In the genomic region with DNA sequence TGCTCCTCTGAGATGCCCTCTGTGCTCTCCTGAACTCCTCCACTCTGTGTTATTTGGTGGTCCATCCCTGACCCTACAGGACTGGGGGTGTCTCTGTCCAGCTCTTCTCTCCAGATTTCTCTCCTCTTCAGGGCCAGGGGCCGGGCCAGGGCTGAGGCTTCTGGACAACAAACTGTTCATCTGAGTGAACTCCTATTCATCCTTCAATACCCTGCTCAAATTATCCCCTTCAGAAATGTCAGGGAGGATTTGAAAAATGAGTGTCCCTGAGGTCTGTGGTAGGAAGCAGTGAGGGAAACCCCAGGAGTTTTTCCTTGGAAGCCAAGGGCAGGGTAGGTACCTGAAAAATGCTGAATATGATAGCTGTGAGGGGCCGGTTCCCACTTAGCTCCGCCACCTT, we compare ENCODE assay signal across 2 cellular contexts.
TF ChIP-seq lines count a peak whose summit lies in the region.

No MANE protein-coding gene starts in this region.

TF ChIP-seq in SK-N-SH, 30 proteins besides CTCF, POLR2A, EP300 and RAD21 (continued from another document):
- TF ChIP-seq, protein P1, sequence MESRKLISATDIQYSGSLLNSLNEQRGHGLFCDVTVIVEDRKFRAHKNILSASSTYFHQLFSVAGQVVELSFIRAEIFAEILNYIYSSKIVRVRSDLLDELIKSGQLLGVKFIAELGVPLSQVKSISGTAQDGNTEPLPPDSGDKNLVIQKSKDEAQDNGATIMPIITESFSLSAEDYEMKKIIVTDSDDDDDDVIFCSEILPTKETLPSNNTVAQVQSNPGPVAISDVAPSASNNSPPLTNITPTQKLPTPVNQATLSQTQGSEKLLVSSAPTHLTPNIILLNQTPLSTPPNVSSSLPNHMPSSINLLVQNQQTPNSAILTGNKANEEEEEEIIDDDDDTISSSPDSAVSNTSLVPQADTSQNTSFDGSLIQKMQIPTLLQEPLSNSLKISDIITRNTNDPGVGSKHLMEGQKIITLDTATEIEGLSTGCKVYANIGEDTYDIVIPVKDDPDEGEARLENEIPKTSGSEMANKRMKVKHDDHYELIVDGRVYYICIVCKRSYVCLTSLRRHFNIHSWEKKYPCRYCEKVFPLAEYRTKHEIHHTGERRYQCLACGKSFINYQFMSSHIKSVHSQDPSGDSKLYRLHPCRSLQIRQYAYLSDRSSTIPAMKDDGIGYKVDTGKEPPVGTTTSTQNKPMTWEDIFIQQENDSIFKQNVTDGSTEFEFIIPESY (IDR thresholded peaks at IDR 0.05; ENCODE audit: borderline replicate concordance, low read depth): no peak

TF ChIP-seq in HEK293, 187 proteins besides CTCF, POLR2A, EP300 and RAD21:
- TF ChIP-seq, protein P2, sequence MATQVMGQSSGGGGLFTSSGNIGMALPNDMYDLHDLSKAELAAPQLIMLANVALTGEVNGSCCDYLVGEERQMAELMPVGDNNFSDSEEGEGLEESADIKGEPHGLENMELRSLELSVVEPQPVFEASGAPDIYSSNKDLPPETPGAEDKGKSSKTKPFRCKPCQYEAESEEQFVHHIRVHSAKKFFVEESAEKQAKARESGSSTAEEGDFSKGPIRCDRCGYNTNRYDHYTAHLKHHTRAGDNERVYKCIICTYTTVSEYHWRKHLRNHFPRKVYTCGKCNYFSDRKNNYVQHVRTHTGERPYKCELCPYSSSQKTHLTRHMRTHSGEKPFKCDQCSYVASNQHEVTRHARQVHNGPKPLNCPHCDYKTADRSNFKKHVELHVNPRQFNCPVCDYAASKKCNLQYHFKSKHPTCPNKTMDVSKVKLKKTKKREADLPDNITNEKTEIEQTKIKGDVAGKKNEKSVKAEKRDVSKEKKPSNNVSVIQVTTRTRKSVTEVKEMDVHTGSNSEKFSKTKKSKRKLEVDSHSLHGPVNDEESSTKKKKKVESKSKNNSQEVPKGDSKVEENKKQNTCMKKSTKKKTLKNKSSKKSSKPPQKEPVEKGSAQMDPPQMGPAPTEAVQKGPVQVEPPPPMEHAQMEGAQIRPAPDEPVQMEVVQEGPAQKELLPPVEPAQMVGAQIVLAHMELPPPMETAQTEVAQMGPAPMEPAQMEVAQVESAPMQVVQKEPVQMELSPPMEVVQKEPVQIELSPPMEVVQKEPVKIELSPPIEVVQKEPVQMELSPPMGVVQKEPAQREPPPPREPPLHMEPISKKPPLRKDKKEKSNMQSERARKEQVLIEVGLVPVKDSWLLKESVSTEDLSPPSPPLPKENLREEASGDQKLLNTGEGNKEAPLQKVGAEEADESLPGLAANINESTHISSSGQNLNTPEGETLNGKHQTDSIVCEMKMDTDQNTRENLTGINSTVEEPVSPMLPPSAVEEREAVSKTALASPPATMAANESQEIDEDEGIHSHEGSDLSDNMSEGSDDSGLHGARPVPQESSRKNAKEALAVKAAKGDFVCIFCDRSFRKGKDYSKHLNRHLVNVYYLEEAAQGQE (tag by site-specific recombination; IDR thresholded peaks at IDR 0.05): 0 out of 2 replicates have a peak, but pooled peaks have one; percentile 16
- TF ChIP-seq ZNF785 (tag by site-specific recombination; IDR thresholded peaks at IDR 0.05) (no peak), ZNF548 (tag by site-specific recombination; IDR thresholded peaks at IDR 0.05) (no peak), ZNF274 (IDR thresholded peaks at IDR 0.05; ENCODE audit: low read length) (no peak), ZNF274 (tag by site-specific recombination; IDR thresholded peaks at IDR 0.05; ENCODE audit: borderline replicate concordance) (no peak), ZFP37 (tag by site-specific recombination; IDR thresholded peaks at IDR 0.05) (no peak), ZNF792 (tag by site-specific recombination; IDR thresholded peaks at IDR 0.05) (no peak), ZNF529 (tag by site-specific recombination; IDR thresholded peaks at IDR 0.05; ENCODE audit: insufficient replicate concordance) (no peak), ZNF837 (tag by site-specific recombination; IDR thresholded peaks at IDR 0.05) (no peak), ZFP3 (tag by site-specific recombination; IDR thresholded peaks at IDR 0.05; ENCODE audit: low read depth) (peak; percentile 98), TRIM28 (IDR thresholded peaks at IDR 0.05; ENCODE audit: borderline replicate concordance, low read length) (no peak)
